ENCODE assay signal across 14 cellular contexts in genomic region chr3:52649461-52650210, GRCh38. TPM values are rescaled to one million over a fixed set of nuclear protein-coding genes. Genes with fewer than 3 reads are reported as not detected.
DNase-seq lines count a peak whose midpoint lies in the region; ATAC-seq and TF ChIP-seq lines count a peak whose summit lies in the region.
"Had no signal": no experiment of that assay in that cellular context is flagged by ENCODE, and none has a peak within 500 bp of the region (broad histone marks: within the 10 kb centered on the region; RNA-seq: fewer than 3 reads in every experiment).

No MANE protein-coding gene starts in this region.

- ATAC-seq in stimulated activated effector memory CD8-positive, alpha-beta T cell treated with anti-CD3 and anti-CD28 coated beads, Interleukin-12 subunit alpha, Interleukin-12 subunit beta, amount 100 ng/mL, for 72 hours: no peak
- ATAC-seq in HG03108 (IDR thresholded peaks at IDR 0.05; ENCODE audit: unreplicated experiment) (no peak), HG03039 (IDR thresholded peaks at IDR 0.05; ENCODE audit: unreplicated experiment) (no peak)
- ATAC-seq: A549 had no signal

- no peak for TF ChIP-seq CTCF in RWPE1 (conservative IDR thresholded peaks at IDR 0.05; ENCODE audit: low read depth)

- H3K4me3 Mint-ChIP-seq in activated CD4-positive, alpha-beta T cell treated with anti-CD3 and anti-CD28 coated beads, Interleukin-2, amount 10 ng/mL, durations not matched to agents 24 days and 14 days: no peak overlapping the region
- no peak overlapping the region for H3K4me3 Mint-ChIP-seq in stimulated activated effector memory CD8-positive, alpha-beta T cell treated with anti-CD3 and anti-CD28 coated beads, Interleukin-12 subunit alpha, Interleukin-12 subunit beta, amount 100 ng/mL, for 72 hours
- H3K4me3 Mint-ChIP-seq: activated naive CD8-positive, alpha-beta T cell treated with anti-CD3 and anti-CD28 coated beads, Interleukin-2, amount 10 ng/mL, durations not matched to agents 7 days and 5 days had no signal

- H3K27ac Mint-ChIP-seq in activated CD4-positive, alpha-beta T cell treated with anti-CD3 and anti-CD28 coated beads, Interleukin-2, amount 10 ng/mL, durations not matched to agents 24 days and 14 days: peak overlapping the region; percentile 46
- H3K27ac Mint-ChIP-seq in stimulated activated effector memory CD8-positive, alpha-beta T cell treated with anti-CD3 and anti-CD28 coated beads, Interleukin-12 subunit alpha, Interleukin-12 subunit beta, amount 100 ng/mL, for 72 hours: peak overlapping the region; percentile 36

- CTCF ChIA-PET in RWPE1 (lab: Yijun Ruan, JAX): no interaction called here

- POLR2A ChIA-PET in RWPE1 (lab: Yijun Ruan, JAX; ENCODE audit: low non-redundant PET): no interaction called here

- peaks cover 56% of the 10 kb centered on the region for H3K36me3 Mint-ChIP-seq in activated CD4-positive, alpha-beta T cell treated with anti-CD3 and anti-CD28 coated beads, Interleukin-2, amount 10 ng/mL, durations not matched to agents 24 days and 14 days (ENCODE audit: low read depth)
- peaks cover 100% of the 10 kb centered on the region for H3K36me3 Mint-ChIP-seq in stimulated activated effector memory CD8-positive, alpha-beta T cell treated with anti-CD3 and anti-CD28 coated beads, Interleukin-12 subunit alpha, Interleukin-12 subunit beta, amount 100 ng/mL, for 72 hours

- no peaks in the 10 kb centered on the region for H3K9me3 Mint-ChIP-seq in activated CD4-positive, alpha-beta T cell treated with anti-CD3 and anti-CD28 coated beads, Interleukin-2, amount 10 ng/mL, durations not matched to agents 24 days and 14 days
- no peaks in the 10 kb centered on the region for H3K9me3 Mint-ChIP-seq in stimulated activated effector memory CD8-positive, alpha-beta T cell treated with anti-CD3 and anti-CD28 coated beads, Interleukin-12 subunit alpha, Interleukin-12 subunit beta, amount 100 ng/mL, for 72 hours
- H3K9me3 Mint-ChIP-seq: activated naive CD8-positive, alpha-beta T cell treated with anti-CD3 and anti-CD28 coated beads, Interleukin-2, amount 10 ng/mL, durations not matched to agents 7 days and 5 days had no signal

- DNase-seq in activated CD4-positive, alpha-beta T cell treated with anti-CD3 and anti-CD28 coated beads, Interleukin-2, amount 10 ng/mL, durations not matched to agents 24 days and 14 days: no peak
- no peak for DNase-seq in activated CD4-positive, alpha-beta T cell treated with anti-CD3 and anti-CD28 coated beads, Interleukin-2, amount 50 U/mL, for 4 hours
- DNase-seq in RWPE1 (ENCODE audit: low spot score) (no peak), fibroblast of gingiva (ENCODE audit: low read depth) (peak; percentile 48)
- no peak for DNase-seq in stimulated activated effector memory CD8-positive, alpha-beta T cell treated with anti-CD3 and anti-CD28 coated beads, Interleukin-12 subunit alpha, Interleukin-12 subunit beta, amount 100 ng/mL, for 72 hours (ENCODE audit: low spot score in 2 of 2)
- no peak for DNase-seq in activated CD8-positive, alpha-beta memory T cell treated with anti-CD3 and anti-CD28 coated beads for 24 hours
- DNase-seq: activated naive CD8-positive, alpha-beta T cell treated with anti-CD3 and anti-CD28 coated beads, Interleukin-2, amount 10 ng/mL, durations not matched to agents 7 days and 5 days; Calu3; mesendoderm; occipital lobe; spleen had no signal

- no peaks in the 10 kb centered on the region for H3K27me3 Mint-ChIP-seq in activated CD4-positive, alpha-beta T cell treated with anti-CD3 and anti-CD28 coated beads, Interleukin-2, amount 10 ng/mL, durations not matched to agents 24 days and 14 days
- H3K27me3 Mint-ChIP-seq: activated naive CD8-positive, alpha-beta T cell treated with anti-CD3 and anti-CD28 coated beads, Interleukin-2, amount 10 ng/mL, durations not matched to agents 7 days and 5 days had no signal

- H3K4me1 Mint-ChIP-seq in activated CD4-positive, alpha-beta T cell treated with anti-CD3 and anti-CD28 coated beads, Interleukin-2, amount 10 ng/mL, durations not matched to agents 24 days and 14 days: peaks cover 9% of the 10 kb centered on the region
- no peaks in the 10 kb centered on the region for H3K4me1 Mint-ChIP-seq in stimulated activated effector memory CD8-positive, alpha-beta T cell treated with anti-CD3 and anti-CD28 coated beads, Interleukin-12 subunit alpha, Interleukin-12 subunit beta, amount 100 ng/mL, for 72 hours

- intact Hi-C loops in activated CD4-positive, alpha-beta T cell treated with anti-CD3 and anti-CD28 coated beads, Interleukin-2, amount 10 ng/mL, durations not matched to agents 24 days and 14 days (cut with micrococcal nuclease): no loop called here

- peak overlapping the region; percentile 38; the same call in 1 of the 2 replicates for H3K27ac ChIP-seq in RWPE1
- H3K27ac ChIP-seq: A549 had no signal

RNA-seq across cellular contexts. Expression of gene PBRM1, which starts 36.1 kb away (rescaled TPM):
- total RNA-seq in activated CD4-positive, alpha-beta T cell treated with anti-CD3 and anti-CD28 coated beads, Interleukin-2, amount 10 ng/mL, durations not matched to agents 24 days and 14 days: 65.7 and 67.8 TPM in 2 replicates

RNA-seq across cellular contexts. Expression of gene GNL3, which starts 36.2 kb away (rescaled TPM):
- total RNA-seq in activated CD4-positive, alpha-beta T cell treated with anti-CD3 and anti-CD28 coated beads, Interleukin-2, amount 10 ng/mL, durations not matched to agents 24 days and 14 days: 254 and 267 TPM in 2 replicates

RNA-seq across cellular contexts. Expression of gene GLT8D1, which starts 56.0 kb away (rescaled TPM):
- total RNA-seq in activated CD4-positive, alpha-beta T cell treated with anti-CD3 and anti-CD28 coated beads, Interleukin-2, amount 10 ng/mL, durations not matched to agents 24 days and 14 days: 38.7 and 39.0 TPM in 2 replicates

RNA-seq across cellular contexts. Expression of gene SPCS1, which starts 56.3 kb away (rescaled TPM):
- total RNA-seq in activated CD4-positive, alpha-beta T cell treated with anti-CD3 and anti-CD28 coated beads, Interleukin-2, amount 10 ng/mL, durations not matched to agents 24 days and 14 days: 134 and 135 TPM in 2 replicates
